In the genomic region with DNA sequence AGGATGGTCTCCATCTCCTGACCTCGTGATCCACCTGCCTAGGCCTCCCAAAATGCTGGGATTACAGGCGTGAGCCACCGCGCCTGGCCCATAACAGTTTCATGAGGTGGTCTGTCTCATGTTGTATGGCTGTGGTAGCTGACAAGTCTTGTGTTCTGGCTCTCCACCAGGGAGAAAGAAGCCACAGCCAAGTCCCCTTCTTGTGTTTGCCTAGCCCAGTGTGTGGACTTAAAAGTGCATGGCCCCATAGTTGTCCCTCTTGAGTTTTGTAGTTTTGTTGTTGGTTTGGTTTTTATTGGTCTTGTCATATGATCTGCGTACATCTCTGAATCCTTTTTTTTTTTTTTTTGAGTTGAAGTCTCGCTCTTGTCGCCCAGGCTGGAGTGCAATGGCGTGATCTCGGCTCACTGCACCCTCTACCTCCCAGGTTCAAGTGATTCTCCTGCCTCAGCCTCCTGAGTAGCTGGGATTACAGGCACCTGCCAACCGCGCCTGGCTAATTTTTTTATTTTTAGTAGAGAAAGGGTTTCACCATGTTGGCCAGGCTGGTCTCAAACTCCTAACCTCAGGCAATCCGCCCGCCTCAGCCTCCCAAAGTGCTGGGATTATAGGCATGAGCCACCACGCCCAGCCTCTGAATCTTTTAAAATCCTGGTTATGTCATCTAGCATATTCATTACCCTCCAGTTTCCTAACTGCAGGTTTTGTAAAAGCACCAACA, we compare ENCODE assay signal across 1 cellular context. TPM values are rescaled to one million over a fixed set of nuclear protein-coding genes. Genes with fewer than 3 reads are reported as not detected.
"Had no signal": no experiment of that assay in that cellular context is flagged by ENCODE, and none has a peak within 500 bp of the region (broad histone marks: within the 10 kb centered on the region; RNA-seq: fewer than 3 reads in every experiment).

No MANE protein-coding gene starts in this region.

RNA-seq across cellular contexts. Expression of a gene that starts 27.4 kb away (rescaled TPM):
- total RNA-seq: T-helper 1 cell treated with Interleukin-12 subunit alpha and Interleukin-12 subunit beta and Interleukin-4 antibody, amounts not matched to agents 30 ng/mL and 1 ng/mL, for 36 hours had no signal
